In genomic region chr4:100933628-100934027, GRCh38 we compare ENCODE assay signal across 12 cellular contexts.
DNase-seq lines count a peak whose midpoint lies in the region; ATAC-seq and TF ChIP-seq lines count a peak whose summit lies in the region.
"Had no signal": no experiment of that assay in that cellular context is flagged by ENCODE, and none has a peak within 500 bp of the region (broad histone marks: within the 10 kb centered on the region; RNA-seq: fewer than 3 reads in every experiment).

No MANE protein-coding gene starts in this region.

- H3K27me3 Mint-ChIP-seq in effector memory CD8-positive, alpha-beta T cell = no peaks in the 10 kb centered on the region

- no peaks in the 10 kb centered on the region for H3K79me2 ChIP-seq in smooth muscle cell (ENCODE audit: low read depth)

- WGBS in smooth muscle cell (ENCODE audit: low lambda C conversion rate) = 89% methylated on average over 4 of the region's 4 CpGs

- H3K36me3 ChIP-seq in smooth muscle cell (ENCODE audit: low read depth) = no peaks in the 10 kb centered on the region

- H3K4me1 Mint-ChIP-seq in effector memory CD8-positive, alpha-beta T cell (ENCODE audit: low read depth in 2 of 2) = peaks cover 10 to 14% of the 10 kb centered on the region in 2 donors

- DNase-seq in EL (peak; percentile 19), LHCN-M2 (ENCODE audit: low read depth) (peak; percentile 50), smooth muscle cell (lab: John Stamatoyannopoulos, UW; ENCODE audit: unreplicated experiment) (no peak), activated gamma-delta T cell treated with Interleukin-2 at 50 U/mL for 16 hours (no peak)
- no peak for DNase-seq in effector memory CD8-positive, alpha-beta T cell
- DNase-seq: activated T-cell treated with anti-CD3 and anti-CD28 coated beads, Interleukin-2, amount 50 U/mL, for 48 hours; DMS153; left ventricle myocardium superior; NCI-H1092 had no signal

- H2AFZ ChIP-seq in smooth muscle cell (ENCODE audit: low read depth) = peak overlapping the region; percentile 45

- no peak overlapping the region for H3K4me2 ChIP-seq in smooth muscle cell

- no peak overlapping the region for H3K9ac ChIP-seq in smooth muscle cell (ENCODE audit: low read depth)

- no peaks in the 10 kb centered on the region for H3K4me1 ChIP-seq in smooth muscle cell (ENCODE audit: low read depth)

- no peak overlapping the region for H3K27ac ChIP-seq in smooth muscle cell (ENCODE audit: low read depth)

- no peak overlapping the region for H3K4me3 ChIP-seq in smooth muscle cell

- no peak for ATAC-seq in effector memory CD8-positive, alpha-beta T cell (replicated peaks)
- no peak for ATAC-seq in GM18505 (IDR thresholded peaks at IDR 0.05; ENCODE audit: unreplicated experiment)
- no peak for ATAC-seq in HG03571 (IDR thresholded peaks at IDR 0.05; ENCODE audit: unreplicated experiment)
- ATAC-seq: activated CD4-positive, CD25-positive, alpha-beta regulatory T cell treated with anti-CD3 and anti-CD28 coated beads, Interleukin-2, amount 50 U/mL, for 24 hours; left ventricle myocardium superior had no signal

- no peaks in the 10 kb centered on the region for H3K9me3 Mint-ChIP-seq in effector memory CD8-positive, alpha-beta T cell

- no peaks in the 10 kb centered on the region for H3K36me3 Mint-ChIP-seq in effector memory CD8-positive, alpha-beta T cell (ENCODE audit: insufficient read depth)

- H3K9me3 ChIP-seq in smooth muscle cell (replicated peaks; ENCODE audit: low read depth) = no peaks in the 10 kb centered on the region

- H4K20me1 ChIP-seq in smooth muscle cell (ENCODE audit: low read depth) = no peaks in the 10 kb centered on the region

- no peaks in the 10 kb centered on the region for H3F3A ChIP-seq in smooth muscle cell (ENCODE audit: low read depth)

- no peak for TF ChIP-seq POLR2A in GM18505 (IDR thresholded peaks at IDR 0.05; ENCODE audit: borderline replicate concordance, extremely low read depth, insufficient read depth, insufficient read length)

- H3K27ac Mint-ChIP-seq in effector memory CD8-positive, alpha-beta T cell = peak overlapping the region; percentile 10 to 82

- H3K27me3 ChIP-seq in smooth muscle cell (ENCODE audit: low read depth) = no peaks in the 10 kb centered on the region

- TF ChIP-seq CTCF in smooth muscle cell (IDR thresholded peaks at IDR 0.05; ENCODE audit: borderline replicate concordance, insufficient read depth, poor library complexity, severe bottlenecking) = no peak

- peak overlapping the region; percentile 44 to 50 for H3K4me3 Mint-ChIP-seq in effector memory CD8-positive, alpha-beta T cell

Comparison
In these comparisons a context has a peak if more than half of its experiments do, and no peak if none do; other contexts are left out.
1. DNase-seq: peak in EL (single experiment) and LHCN-M2 (single experiment); none in effector memory CD8-positive, alpha-beta T cell (0 of 3), smooth muscle cell (single experiment) and activated gamma-delta T cell treated with Interleukin-2 at 50 U/mL for 16 hours (single experiment).